8 cellular contexts compared by ENCODE assay signal in genomic region chr3:194640829-194641228, GRCh38. TPM values are rescaled to one million over a fixed set of nuclear protein-coding genes. Genes with fewer than 3 reads are reported as not detected.
DNase-seq lines count a peak whose midpoint lies in the region; ATAC-seq and TF ChIP-seq lines count a peak whose summit lies in the region.

No MANE protein-coding gene starts in this region.

- TF ChIP-seq CTCF in BE2C (IDR thresholded peaks at IDR 0.05; ENCODE audit: low read depth, low read length) (peak; percentile 61), mesothelial cell of epicardium (IDR thresholded peaks at IDR 0.05; ENCODE audit: unreplicated experiment) (no peak)

- peaks cover 58% of the 10 kb centered on the region for H3K36me3 ChIP-seq in BE2C

- H3K9me3 ChIP-seq in BE2C, result no peaks in the 10 kb centered on the region

- H3K36me3 Mint-ChIP-seq in memory B cell (peaks cover 25% of the 10 kb centered on the region), mesothelial cell of epicardium (peaks cover 35% of the 10 kb centered on the region)

- no peak overlapping the region for H3K4me3 ChIP-seq in BE2C (ENCODE audit: low read depth, low read length)

- H3K9me3 Mint-ChIP-seq in memory B cell, result no peaks in the 10 kb centered on the region
- H3K9me3 Mint-ChIP-seq in mesothelial cell of epicardium, result no peaks in the 10 kb centered on the region

- ATAC-seq in memory B cell (ENCODE audit: low read depth), result peak; percentile 23
- no peak for ATAC-seq in GM18517 (IDR thresholded peaks at IDR 0.05; ENCODE audit: unreplicated experiment)

- H3K27me3 Mint-ChIP-seq in memory B cell (no peaks in the 10 kb centered on the region), mesothelial cell of epicardium (ENCODE audit: low read depth) (no peaks in the 10 kb centered on the region)

- H3K4me1 Mint-ChIP-seq in memory B cell (peaks cover 8% of the 10 kb centered on the region), mesothelial cell of epicardium (no peaks in the 10 kb centered on the region)

- H3K4me3 Mint-ChIP-seq in memory B cell, result no peak overlapping the region
- H3K4me3 Mint-ChIP-seq in mesothelial cell of epicardium, result no peak overlapping the region

- no peak overlapping the region for H3K27ac Mint-ChIP-seq in memory B cell
- no peak overlapping the region for H3K27ac Mint-ChIP-seq in mesothelial cell of epicardium

- H3K27me3 ChIP-seq in BE2C, result no peaks in the 10 kb centered on the region

- H3K4me1 ChIP-seq in BE2C, result no peaks in the 10 kb centered on the region; the same call in 1 of the 2 replicates

- DNase-seq in BE2C, result peak; percentile 66
- peak; percentile 60 for DNase-seq in M059J (ENCODE audit: low read depth)
- peak; percentile 51 for DNase-seq in activated naive CD4-positive, alpha-beta T cell treated with anti-CD3 and anti-CD28 coated beads, Interleukin-2, amount 50 U/mL, for 16 hours
- DNase-seq in memory B cell (ENCODE audit: low spot score in 2 of 2), result no peak
- no peak for DNase-seq in mesothelial cell of epicardium (ENCODE audit: low spot score in 2 of 2, unreplicated experiment in 2 of 2)
- DNase-seq in globus pallidus (ENCODE audit: low spot score), result no peak
- no peak for DNase-seq in medulla oblongata (ENCODE audit: extremely low spot score)

RNA-seq across cellular contexts. Expression of gene TMEM44, which starts 7.6 kb away (rescaled TPM):
- polyA plus RNA-seq in BE2C (2012; ENCODE audit: insufficient read depth, insufficient read length, low read depth), result 11.3 TPM
- 13.8 and 19.4 TPM in 2 replicates for total RNA-seq in M059J (2014; rRNA removed; shearing (Covaris generic))
- 25.6 to 27.9 TPM (median 26.8 TPM) in 3 replicates for total RNA-seq in mesothelial cell of epicardium

RNA-seq across cellular contexts. Expression of gene LSG1, which starts 31.2 kb away (rescaled TPM):
- polyA plus RNA-seq in BE2C (2012; ENCODE audit: insufficient read depth, insufficient read length, low read depth), result 183 TPM
- 47.5 and 70.7 TPM in 2 replicates for total RNA-seq in M059J (2014; rRNA removed; shearing (Covaris generic))
- 48.1 to 48.9 TPM (median 48.2 TPM) in 3 replicates for total RNA-seq in mesothelial cell of epicardium

RNA-seq across cellular contexts. Expression of gene FAM43A, which starts 44.9 kb away (rescaled TPM):
- polyA plus RNA-seq in BE2C (2012; ENCODE audit: insufficient read depth, insufficient read length, low read depth), result 57.6 TPM
- total RNA-seq in M059J (2014; rRNA removed; shearing (Covaris generic)), result 0.22 and 2.6 TPM in 2 replicates
- total RNA-seq in mesothelial cell of epicardium, result 10.5 to 11.3 TPM (median 11.0 TPM) in 3 replicates

Comparison
In these comparisons a context has a peak if more than half of its experiments do, and no peak if none do; other contexts are left out.
1. DNase-seq: peak in BE2C (single experiment), M059J (single experiment) and activated naive CD4-positive, alpha-beta T cell treated with anti-CD3 and anti-CD28 coated beads, Interleukin-2, amount 50 U/mL, for 16 hours (single experiment); none in memory B cell (0 of 2), mesothelial cell of epicardium (0 of 2), globus pallidus (single experiment) and medulla oblongata (single experiment).